8 cellular contexts compared by ENCODE assay signal in the genomic region with DNA sequence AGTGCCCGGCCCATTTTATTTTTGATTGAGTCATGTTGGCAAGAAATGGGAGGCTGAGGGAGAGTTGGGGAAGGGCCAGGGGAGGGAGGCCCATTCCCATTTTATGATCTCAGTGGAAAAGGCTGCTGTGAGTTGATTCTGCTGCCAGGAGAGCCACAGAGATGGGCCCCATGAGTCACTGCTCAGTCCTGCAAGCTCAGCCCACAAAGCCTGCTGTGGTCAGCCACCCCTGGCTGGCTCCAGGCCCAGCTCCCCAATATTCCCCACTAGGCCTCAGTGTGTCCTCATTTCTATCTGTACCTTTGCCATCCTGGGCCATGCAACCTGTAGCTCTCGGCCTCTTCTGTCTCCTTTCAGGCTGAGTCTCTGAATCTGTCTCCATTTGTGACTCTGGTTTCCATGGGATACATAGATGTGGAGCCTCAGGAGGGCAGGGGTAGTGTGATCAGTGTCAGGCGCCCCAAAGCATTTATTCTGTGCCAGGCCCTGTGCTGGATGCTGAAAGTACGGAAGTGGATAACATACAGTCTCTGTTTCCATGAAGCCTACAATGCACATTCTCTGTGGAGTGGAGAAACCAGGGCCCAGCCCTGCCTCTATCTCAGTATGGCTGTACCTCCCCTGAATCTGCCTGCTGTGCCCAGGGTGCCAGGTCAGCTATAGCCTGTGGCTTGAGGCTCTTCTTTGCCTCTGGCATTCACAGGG. TPM values are rescaled to one million over a fixed set of nuclear protein-coding genes. Genes with fewer than 3 reads are reported as not detected.
DNase-seq lines count a peak whose midpoint lies in the region; ATAC-seq, FAIRE-seq and TF ChIP-seq lines count a peak whose summit lies in the region.

No MANE protein-coding gene starts in this region.

- intact Hi-C loops in OCI-LY7 (cut with micrococcal nuclease; ENCODE audit: unreplicated experiment): loop anchor here (5.0 kb wide), 1 partner anchor 120 kb away; no protein-coding TSS in a partner anchor

- H3K4me3 ChIP-seq in DOHH2 (ENCODE audit: low read length) (peak overlapping the region; percentile 79), osteoblast (ENCODE audit: insufficient read depth, low read length) (peak overlapping the region; percentile 78), OCI-LY7 (ENCODE audit: low read depth, low read length, poor library complexity, severe bottlenecking) (no peak overlapping the region)

- H4K20me1 ChIP-seq in DOHH2 (ENCODE audit: control insufficient read depth, insufficient read depth, low read depth, low read length) (no peaks in the 10 kb centered on the region), osteoblast (ENCODE audit: insufficient read depth, low read length) (no peaks in the 10 kb centered on the region), OCI-LY7 (ENCODE audit: insufficient read depth, low read length) (no peaks in the 10 kb centered on the region)

- H3K27me3 ChIP-seq in DOHH2 (ENCODE audit: control insufficient read depth, low read length) (no peaks in the 10 kb centered on the region), osteoblast (ENCODE audit: insufficient read depth, low read length) (no peaks in the 10 kb centered on the region)

- no peaks in the 10 kb centered on the region for H3F3A ChIP-seq in DOHH2 (ENCODE audit: control insufficient read depth, insufficient read depth)

- peaks cover 13% of the 10 kb centered on the region for H3K4me1 ChIP-seq in DOHH2 (ENCODE audit: control insufficient read depth, low read length)
- H3K4me1 ChIP-seq in osteoblast (ENCODE audit: insufficient read depth, low read length): peaks cover 33% of the 10 kb centered on the region
- H3K4me1 ChIP-seq in OCI-LY7 (ENCODE audit: insufficient read depth, low read length, poor library complexity, severe bottlenecking): no peaks in the 10 kb centered on the region

- H3K36me3 ChIP-seq in DOHH2 (ENCODE audit: control insufficient read depth, low read length) (peaks cover 12% of the 10 kb centered on the region), osteoblast (ENCODE audit: insufficient read depth, low read length) (peaks cover 22% of the 10 kb centered on the region), OCI-LY7 (ENCODE audit: insufficient read depth, low read length) (no peaks in the 10 kb centered on the region)

- H3K27ac ChIP-seq in DOHH2 (ENCODE audit: low read depth, low read length): no peak overlapping the region
- peak overlapping the region; percentile 94 for H3K27ac ChIP-seq in osteoblast (ENCODE audit: low read depth, low read length)
- H3K27ac ChIP-seq in OCI-LY7 (ENCODE audit: low read depth, low read length, poor library complexity, severe bottlenecking): no peak overlapping the region

- H2AFZ ChIP-seq in osteoblast (ENCODE audit: low read length) (no peak overlapping the region), OCI-LY7 (ENCODE audit: low read length) (no peak overlapping the region)

- no peak for TF ChIP-seq POLR2A in GM12891 (IDR thresholded peaks at IDR 0.05; ENCODE audit: low read depth, low read length)

- no peak for FAIRE-seq in GM12891 (lab: Jason Lieb, UNC)

- peaks cover 13% of the 10 kb centered on the region for H3K79me2 ChIP-seq in DOHH2 (ENCODE audit: control insufficient read depth, low read length)
- peaks cover 22% of the 10 kb centered on the region for H3K79me2 ChIP-seq in osteoblast (ENCODE audit: insufficient read depth, low read length)
- H3K79me2 ChIP-seq in OCI-LY7 (ENCODE audit: insufficient read depth, low read depth, low read length): no peaks in the 10 kb centered on the region

- TF ChIP-seq CTCF in DOHH2 (IDR thresholded peaks at IDR 0.05; ENCODE audit: low read depth, low read length, poor library complexity, severe bottlenecking) (no peak), osteoblast (IDR thresholded peaks at IDR 0.05; ENCODE audit: extremely low read depth, low read depth, low read length) (no peak), OCI-LY7 (conservative IDR thresholded peaks at IDR 0.05; ENCODE audit: low read length) (no peak)

- CTCF ChIA-PET in OCI-LY7 (lab: Charles Lee; ENCODE audit: unreplicated experiment): no interaction called here

- POLR2A ChIA-PET in OCI-LY7 (lab: Charles Lee): no interaction called here

- no TSS peak for BruUV-seq in OCI-LY7 (replicated peaks; lab: Mats Ljungman, UMichigan)

- no peaks in the 10 kb centered on the region for H3K9me3 ChIP-seq in DOHH2 (ENCODE audit: control insufficient read depth, insufficient read depth, low read length)
- no peaks in the 10 kb centered on the region for H3K9me3 ChIP-seq in osteoblast (ENCODE audit: low read depth, low read length)
- H3K9me3 ChIP-seq in OCI-LY7 (ENCODE audit: low read length): no peaks in the 10 kb centered on the region

- no peak for ATAC-seq in GM21786 (IDR thresholded peaks at IDR 0.05; ENCODE audit: unreplicated experiment)

- H3K4me2 ChIP-seq in DOHH2 (ENCODE audit: low read length): peak overlapping the region; percentile 63
- peak overlapping the region; percentile 92 for H3K4me2 ChIP-seq in osteoblast (ENCODE audit: insufficient read depth, low read length)
- no peak overlapping the region for H3K4me2 ChIP-seq in OCI-LY7 (ENCODE audit: low read length)

- H3K9me2 ChIP-seq in DOHH2 (replicated peaks; ENCODE audit: control insufficient read depth, low read length) (no peaks in the 10 kb centered on the region), OCI-LY7 (ENCODE audit: insufficient read depth, low read length) (no peaks in the 10 kb centered on the region)

- DNase-seq in OCI-M1 (lab: John Stamatoyannopoulos, UW) (peak; percentile 15), dermis microvascular lymphatic vessel endothelial cell (ENCODE audit: low read depth in 2 of 2) (peak; percentile 66 to 89), osteoblast (ENCODE audit: insufficient read length, low spot score, missing footprints) (peak; percentile 100), OCI-LY7 (ENCODE audit: low spot score) (no peak), GM12891 (ENCODE audit: insufficient read length, low spot score) (no peak), T-helper 9 cell (no peak)

TF ChIP-seq in GM12891, 5 proteins besides CTCF, POLR2A, EP300 and RAD21:
- TF ChIP-seq POLR2AphosphoS5 (IDR thresholded peaks at IDR 0.05; ENCODE audit: low read depth, low read length) (no peak), POU2F2 (IDR thresholded peaks at IDR 0.05; ENCODE audit: low read depth, low read length) (no peak), PAX5 (IDR thresholded peaks at IDR 0.05; ENCODE audit: insufficient read depth, low read length, severe bottlenecking) (no peak), TAF1 (IDR thresholded peaks at IDR 0.05; ENCODE audit: low read depth, low read length) (no peak), SPI1 (IDR thresholded peaks at IDR 0.05; ENCODE audit: low read depth, low read length) (no peak)

RNA-seq across cellular contexts. Expression of gene PLEKHG4, which starts 1.9 kb away (rescaled TPM):
- total RNA-seq in dermis microvascular lymphatic vessel endothelial cell: 9.2 and 11.6 TPM in 2 replicates
- 31.8 and 41.6 TPM in 2 replicates for total RNA-seq in osteoblast
- total RNA-seq in OCI-LY7 (2014; rRNA removed; shearing (Covaris generic)): not detected in 2 replicates
- total RNA-seq in OCI-LY7 (2022): 0.51 and 1.3 TPM in 2 replicates
- 1.0 TPM for polyA plus RNA-seq in GM12891 (2012; ENCODE audit: low read depth, missing spikeins)

RNA-seq across cellular contexts. Expression of gene SLC9A5, which starts 28.7 kb away (rescaled TPM):
- total RNA-seq in dermis microvascular lymphatic vessel endothelial cell (0.39 and 0.51 TPM in 2 replicates), osteoblast (2.9 and 3.6 TPM in 2 replicates), OCI-LY7 (2022) (3.6 and 4.2 TPM in 2 replicates)
- 0.36 and 2.7 TPM in 2 replicates for total RNA-seq in OCI-LY7 (2014; rRNA removed; shearing (Covaris generic))
- 5.2 TPM for polyA plus RNA-seq in GM12891 (2012; ENCODE audit: low read depth, missing spikeins)

RNA-seq across cellular contexts. Expression of gene FHOD1, which starts 30.2 kb away (rescaled TPM):
- 15.0 and 18.2 TPM in 2 replicates for total RNA-seq in dermis microvascular lymphatic vessel endothelial cell
- total RNA-seq in osteoblast: 27.4 and 28.2 TPM in 2 replicates
- total RNA-seq in OCI-LY7 (2014; rRNA removed; shearing (Covaris generic)): 16.0 and 16.5 TPM in 2 replicates
- 44.1 and 55.0 TPM in 2 replicates for total RNA-seq in OCI-LY7 (2022)
- polyA plus RNA-seq in GM12891 (2012; ENCODE audit: low read depth, missing spikeins): 37.6 TPM

RNA-seq across cellular contexts. Expression of gene KCTD19, which starts 49.1 kb away (rescaled TPM):
- total RNA-seq in dermis microvascular lymphatic vessel endothelial cell: under 0.01 TPM in 1 of 2 replicates, not detected in the other
- total RNA-seq in osteoblast: not detected in 2 replicates
- total RNA-seq in OCI-LY7 (2014; rRNA removed; shearing (Covaris generic)): not detected in 2 replicates
- total RNA-seq in OCI-LY7 (2022): 0.17 and 1.4 TPM in 2 replicates
- polyA plus RNA-seq in GM12891 (2012; ENCODE audit: low read depth, missing spikeins): 6.3 TPM

RNA-seq across cellular contexts. Expression of gene LRRC36, which starts 49.2 kb away (rescaled TPM):
- total RNA-seq in dermis microvascular lymphatic vessel endothelial cell (under 0.01 and 0.13 TPM in 2 replicates), osteoblast (not detected in 2 replicates), OCI-LY7 (2022) (not detected in 2 replicates)
- not detected in 2 replicates for total RNA-seq in OCI-LY7 (2014; rRNA removed; shearing (Covaris generic))
- polyA plus RNA-seq in GM12891 (2012; ENCODE audit: low read depth, missing spikeins): 1.9 TPM

Comparison
In these comparisons a context has a peak if more than half of its experiments do, and no peak if none do; other contexts are left out.
1. DNase-seq: peak in OCI-M1 (single experiment), dermis microvascular lymphatic vessel endothelial cell (2 of 2) and osteoblast (single experiment); none in OCI-LY7 (single experiment), GM12891 (single experiment) and T-helper 9 cell (single experiment).